8 cellular contexts compared by ENCODE assay signal in the genomic region with DNA sequence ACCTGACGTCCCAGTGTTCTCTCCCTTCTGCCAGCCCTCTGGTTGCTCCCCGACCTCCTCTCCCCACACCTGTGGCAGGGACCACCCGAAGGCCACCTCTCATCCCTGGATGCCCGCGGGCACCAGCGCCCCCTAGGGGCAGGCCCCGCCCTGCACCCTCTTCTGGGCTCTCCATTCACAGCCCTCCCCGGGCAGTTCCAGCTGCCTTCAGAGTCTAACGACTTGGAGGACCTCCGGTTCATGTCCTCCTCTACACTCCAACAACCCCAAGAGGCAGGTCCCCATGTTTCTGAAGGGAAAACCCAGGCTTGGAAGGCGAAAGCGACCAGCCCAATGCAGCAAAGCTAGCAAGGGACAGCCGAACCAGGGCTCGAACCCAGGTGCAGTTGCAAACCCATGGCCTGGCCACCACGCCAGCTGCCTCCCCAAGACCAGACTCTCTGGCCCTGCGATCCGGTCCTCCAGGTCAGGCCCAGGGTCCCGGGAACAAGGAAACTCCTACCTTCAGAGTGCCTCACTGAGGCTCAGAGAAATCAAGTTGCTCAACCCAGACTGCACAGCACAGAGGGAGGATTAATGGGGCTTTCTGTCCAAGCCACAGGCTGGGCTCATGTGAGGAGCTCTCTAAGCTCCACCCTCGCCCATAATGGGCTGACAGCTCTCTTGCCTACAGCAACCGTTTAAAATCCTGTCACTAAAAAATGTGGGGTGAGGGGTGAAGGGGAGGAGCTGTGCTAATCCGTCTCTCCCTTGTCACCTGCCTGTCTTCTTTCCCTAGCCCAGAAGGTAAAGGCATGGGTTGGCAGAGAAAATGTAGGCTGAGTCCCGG.
A peak's percentile ranks its signal among the peaks of the same experiment; 100 is the strongest.
DNase-seq lines count a peak whose midpoint lies in the region; ATAC-seq and TF ChIP-seq lines count a peak whose summit lies in the region.

No MANE protein-coding gene starts in this region.

- no peak overlapping the region for H3K27ac ChIP-seq in cardiac muscle cell

- peak in 1 of 2 donors; percentile 51 for DNase-seq in cardiac muscle cell (ENCODE audit: low read depth in 1 of 2, low spot score in 1 of 2)
- no peak for DNase-seq in Right ventricle myocardium inferior (ENCODE audit: missing footprints)
- peak; percentile 37 for DNase-seq in activated CD4-positive, alpha-beta T cell treated with anti-CD3 and anti-CD28 coated beads, Interleukin-2, amount 50 U/mL, for 1 hour
- DNase-seq in fibroblast of the aortic adventitia (ENCODE audit: low read depth), result no peak
- DNase-seq in stimulated activated CD4-positive, alpha-beta T cell treated with anti-CD3 and anti-CD28 coated beads, Interleukin-1b, Interleukin-23, amount 100 ng/mL, for 48 hours, result peak; percentile 42
- no peak for DNase-seq in putamen (ENCODE audit: low spot score)
- no peak for DNase-seq in globus pallidus (ENCODE audit: low spot score)

- peaks cover 10% of the 10 kb centered on the region for H3K4me1 ChIP-seq in cardiac muscle cell (ENCODE audit: low read depth)

- no peaks in the 10 kb centered on the region for H3K36me3 ChIP-seq in cardiac muscle cell

- no peak overlapping the region for H3K4me3 ChIP-seq in cardiac muscle cell
- H3K4me3 ChIP-seq in fibroblast of the aortic adventitia (ENCODE audit: low read depth, low read length), result no peak overlapping the region

- H3K9me3 ChIP-seq in cardiac muscle cell (ENCODE audit: low read depth), result no peaks in the 10 kb centered on the region

- H3K27me3 ChIP-seq in cardiac muscle cell, result peaks cover 32% of the 10 kb centered on the region

- intact Hi-C loops in Right ventricle myocardium inferior (cut with DNase I), result no loop called here

- ATAC-seq in Right ventricle myocardium inferior, result no peak
- no peak for ATAC-seq in GM21526 (IDR thresholded peaks at IDR 0.05; ENCODE audit: low FRiP score, unreplicated experiment)

- TF ChIP-seq CTCF in cardiac muscle cell (IDR thresholded peaks at IDR 0.05; ENCODE audit: low read depth, low read length) (peak; percentile 78), fibroblast of the aortic adventitia (IDR thresholded peaks at IDR 0.05; ENCODE audit: insufficient read depth, low read length) (peak; percentile 71)

Comparison
In these comparisons a context has a peak if more than half of its experiments do, and no peak if none do; other contexts are left out.
1. DNase-seq: peak in activated CD4-positive, alpha-beta T cell treated with anti-CD3 and anti-CD28 coated beads, Interleukin-2, amount 50 U/mL, for 1 hour (single experiment) and stimulated activated CD4-positive, alpha-beta T cell treated with anti-CD3 and anti-CD28 coated beads, Interleukin-1b, Interleukin-23, amount 100 ng/mL, for 48 hours (single experiment); none in Right ventricle myocardium inferior (single experiment), fibroblast of the aortic adventitia (single experiment), putamen (single experiment) and globus pallidus (single experiment).